Comparison of ENCODE assay signal across 1 cellular context in genomic region chr3:46538803-46539442, GRCh38.
A peak's percentile ranks its signal among the peaks of the same experiment; 100 is the strongest.
TF ChIP-seq lines count a peak whose summit lies in the region.

No MANE protein-coding gene starts in this region.

TF ChIP-seq in GM12878, 131 proteins besides CTCF, POLR2A, EP300 and RAD21 (continued from another document and continues in another):
- no peak for TF ChIP-seq REST (IDR thresholded peaks at IDR 0.05; ENCODE audit: low read depth, low read length)
- peak; percentile 93 for TF ChIP-seq CREM (IDR thresholded peaks at IDR 0.05; ENCODE audit: low read depth)
- TF ChIP-seq ZBED1 (IDR thresholded peaks at IDR 0.05; ENCODE audit: borderline replicate concordance): peak; percentile 97
- no peak for TF ChIP-seq ZNF274 (IDR thresholded peaks at IDR 0.05; ENCODE audit: insufficient read depth, insufficient read length)
- TF ChIP-seq RB1 (IDR thresholded peaks at IDR 0.05; ENCODE audit: borderline replicate concordance): no peak
- TF ChIP-seq NR2F1 (conservative IDR thresholded peaks at IDR 0.05): peak; percentile 73; the same call in 1 of the 2 replicates
- TF ChIP-seq ZBTB11 (CRISPR knock-in tag; IDR thresholded peaks at IDR 0.05): no peak
- no peak for TF ChIP-seq CBX3 (IDR thresholded peaks at IDR 0.05; ENCODE audit: borderline replicate concordance, low read depth)
- TF ChIP-seq NFYA (IDR thresholded peaks at IDR 0.05; ENCODE audit: borderline replicate concordance, low read depth, low read length): no peak
- TF ChIP-seq ATF2 (IDR thresholded peaks at IDR 0.05; ENCODE audit: low read length): peak; percentile 100
- TF ChIP-seq SIX5 (IDR thresholded peaks at IDR 0.05; ENCODE audit: low read depth, low read length, severe bottlenecking): no peak
- peak; percentile 88 for TF ChIP-seq MLLT1 (IDR thresholded peaks at IDR 0.05)
- TF ChIP-seq TBL1XR1 (IDR thresholded peaks at IDR 0.05; ENCODE audit: low read depth, low read length): peak; percentile 94
- no peak for TF ChIP-seq NFXL1 (IDR thresholded peaks at IDR 0.05; ENCODE audit: borderline replicate concordance)
- peak; percentile 90 for TF ChIP-seq EED (IDR thresholded peaks at IDR 0.05; ENCODE audit: low read depth)
- no peak for TF ChIP-seq LARP7 (IDR thresholded peaks at IDR 0.05)
- peak; percentile 94 to 96 for TF ChIP-seq BHLHE40 (IDR thresholded peaks at IDR 0.05; ENCODE audit: borderline replicate concordance in 1 of 2, low read depth in 2 of 2, low read length in 1 of 2)
- TF ChIP-seq SMAD5 (IDR thresholded peaks at IDR 0.05; ENCODE audit: low read depth): no peak
- no peak for TF ChIP-seq BCLAF1 (IDR thresholded peaks at IDR 0.05)
- peak; percentile 58; the same call in 1 of the 2 replicates for TF ChIP-seq CHD2 (IDR thresholded peaks at IDR 0.05; ENCODE audit: borderline replicate concordance, low read depth, low read length)
- no peak for TF ChIP-seq HDGF (IDR thresholded peaks at IDR 0.05)
- peak; percentile 43; the same call in 1 of the 2 replicates for TF ChIP-seq JUND (IDR thresholded peaks at IDR 0.05; ENCODE audit: low read depth, low read length)
- peak; percentile 97 for TF ChIP-seq IKZF1 (conservative IDR thresholded peaks at IDR 0.05)
- TF ChIP-seq MYB (IDR thresholded peaks at IDR 0.05; ENCODE audit: borderline replicate concordance, low read depth, low read length): no peak
- no peak for TF ChIP-seq RFX5 (IDR thresholded peaks at IDR 0.05; ENCODE audit: low read depth, low read length)
- peak; percentile 99 for TF ChIP-seq DPF2 (IDR thresholded peaks at IDR 0.05)
- TF ChIP-seq MXI1 (IDR thresholded peaks at IDR 0.05; ENCODE audit: low read depth, low read length): no peak; the same call in 1 of the 2 replicates
- TF ChIP-seq STAT1 (conservative IDR thresholded peaks at IDR 0.05): no peak
- TF ChIP-seq HSF1 (IDR thresholded peaks at IDR 0.05; ENCODE audit: low read depth, low read length): no peak
- no peak; the same call in 1 of the 2 replicates for TF ChIP-seq HDAC2 (IDR thresholded peaks at IDR 0.05)
- TF ChIP-seq ZNF384 (IDR thresholded peaks at IDR 0.05; ENCODE audit: borderline replicate concordance, low read depth, low read length): no peak
- no peak for TF ChIP-seq ATF3 (IDR thresholded peaks at IDR 0.05; ENCODE audit: borderline replicate concordance, extremely low read depth, low read depth, low read length)
- TF ChIP-seq ATF7 (IDR thresholded peaks at IDR 0.05; ENCODE audit: low read depth): peak; percentile 98
- TF ChIP-seq JUNB (IDR thresholded peaks at IDR 0.05): peak; percentile 97
- TF ChIP-seq ELK1 (IDR thresholded peaks at IDR 0.05; ENCODE audit: low read depth, low read length): no peak
- peak in 1 of 2 experiments; percentile 99; a peak in 2 of 4 replicates for TF ChIP-seq CEBPB (IDR thresholded peaks at IDR 0.05; ENCODE audit: borderline replicate concordance in 1 of 2, low read depth in 2 of 2, low read length in 2 of 2)
- no peak for TF ChIP-seq HCFC1 (IDR thresholded peaks at IDR 0.05; ENCODE audit: low read length)
- TF ChIP-seq SPI1 (IDR thresholded peaks at IDR 0.05; ENCODE audit: borderline replicate concordance, insufficient read depth, low read depth, low read length): peak; percentile 100
- TF ChIP-seq RUNX3 (IDR thresholded peaks at IDR 0.05; ENCODE audit: low read length): peak; percentile 96
- TF ChIP-seq BCL11A (IDR thresholded peaks at IDR 0.05; ENCODE audit: low read depth, low read length): peak; percentile 96
- TF ChIP-seq SMAD1 (IDR thresholded peaks at IDR 0.05; ENCODE audit: low read depth, partially characterized antibody): peak; percentile 77
- TF ChIP-seq NFIC (IDR thresholded peaks at IDR 0.05; ENCODE audit: low read depth, low read length): peak; percentile 100
- TF ChIP-seq SUZ12 (IDR thresholded peaks at IDR 0.05; ENCODE audit: unreplicated experiment): no peak
- TF ChIP-seq PAX8 (IDR thresholded peaks at IDR 0.05): no peak
- no peak for TF ChIP-seq BRCA1 (IDR thresholded peaks at IDR 0.05; ENCODE audit: low read depth, low read length)
- TF ChIP-seq PML (IDR thresholded peaks at IDR 0.05; ENCODE audit: low read length): peak; percentile 97
- TF ChIP-seq SREBF2 (IDR thresholded peaks at IDR 0.05; ENCODE audit: low read length): no peak
- no peak for TF ChIP-seq ZBTB33 (IDR thresholded peaks at IDR 0.05)
- TF ChIP-seq GABPA (IDR thresholded peaks at IDR 0.05; ENCODE audit: low read depth): peak; percentile 70
